24 cellular contexts compared by ENCODE assay signal in genomic region chr5:16147179-16147900, GRCh38. TPM values are rescaled to one million over a fixed set of nuclear protein-coding genes. Genes with fewer than 3 reads are reported as not detected.
"Had no signal": no experiment of that assay in that cellular context is flagged by ENCODE, and none has a peak within 500 bp of the region (broad histone marks: within the 10 kb centered on the region; RNA-seq: fewer than 3 reads in every experiment).

No MANE protein-coding gene starts in this region.

- DNase-seq: effector memory CD4-positive, alpha-beta T cell; hippocampal formation; left colon; mammary epithelial cell; naive thymus-derived CD4-positive, alpha-beta T cell; nephron progenitor cell; sigmoid colon; stimulated activated CD4-positive, alpha-beta T cell treated with anti-CD3 and anti-CD28 coated beads, Interleukin-2, amount 100 ng/mL, for 48 hours; stimulated activated naive CD8-positive, alpha-beta T cell treated with anti-CD3 and anti-CD28 coated beads, Interleukin-15, Interleukin-2, amounts not matched to agents 100 U/mL and 50 U/mL, for 24 hours; thyroid gland; uterus had no signal

- H3K36me3 Mint-ChIP-seq: type B pancreatic cell had no signal

- H3K27me3 ChIP-seq: sigmoid colon, suprapubic skin, thyroid gland, uterus had no signal

- H3K4me1 ChIP-seq: parathyroid adenoma, sigmoid colon, suprapubic skin, thyroid gland, uterus had no signal

- H3K4me1 Mint-ChIP-seq: naive thymus-derived CD4-positive, alpha-beta T cell; nephron progenitor cell had no signal

- H3K36me3 ChIP-seq: sigmoid colon, suprapubic skin, thyroid gland, uterus had no signal

- H3K27ac Mint-ChIP-seq: naive thymus-derived CD4-positive, alpha-beta T cell; nephron progenitor cell; type B pancreatic cell had no signal

- ATAC-seq: esophagus mucosa; left colon; naive thymus-derived CD4-positive, alpha-beta T cell; stimulated activated naive CD8-positive, alpha-beta T cell treated with anti-CD3 and anti-CD28 coated beads, Interleukin-15, Interleukin-2, amounts not matched to agents 100 U/mL and 50 U/mL, for 24 hours had no signal

- H3K27ac ChIP-seq: parathyroid adenoma, sigmoid colon, suprapubic skin, thyroid gland, uterus had no signal

- H3K4me3 Mint-ChIP-seq: naive thymus-derived CD4-positive, alpha-beta T cell; nephron progenitor cell; type B pancreatic cell had no signal

- H3K9me3 Mint-ChIP-seq: type B pancreatic cell had no signal

- H3K4me3 ChIP-seq: sigmoid colon, smooth muscle cell, suprapubic skin, thyroid gland, uterus had no signal

- FAIRE-seq: endometrium had no signal

- H3K9me3 ChIP-seq: suprapubic skin, thyroid gland, uterus had no signal

RNA-seq across cellular contexts. Expression of gene MARCHF11, which starts 32.3 kb away (rescaled TPM):
- total RNA-seq: esophagus mucosa; fibroblast of villous mesenchyme; kidney epithelial cell; left colon; lower leg skin; mammary epithelial cell; mesenteric fat pad; mononuclear cell; naive thymus-derived CD4-positive, alpha-beta T cell; omental fat pad; pulmonary artery endothelial cell; sigmoid colon; smooth muscle cell; suprapubic skin had no signal
- polyA plus RNA-seq: mammary epithelial cell; naive thymus-derived CD4-positive, alpha-beta T cell; sigmoid colon; smooth muscle cell had no signal
